19 cellular contexts compared by ENCODE assay signal in genomic region chr2:28282861-28283646, GRCh38.
"Had no signal": no experiment of that assay in that cellular context is flagged by ENCODE, and none has a peak within 500 bp of the region (broad histone marks: within the 10 kb centered on the region; RNA-seq: fewer than 3 reads in every experiment).

No MANE protein-coding gene starts in this region.

- H2AFZ ChIP-seq: parathyroid adenoma had no signal

- DNase-seq: activated CD4-positive, alpha-beta T cell treated with anti-CD3 and anti-CD28 coated beads for 4 hours; activated CD8-positive, alpha-beta memory T cell treated with anti-CD3 and anti-CD28 coated beads, Interleukin-2, amount 50 U/mL, for 4 hours; activated CD8-positive, alpha-beta T cell treated with anti-CD3 and anti-CD28 coated beads, Interleukin-2, amount 10 ng/mL, durations not matched to agents 7 days and 5 days; activated effector memory CD4-positive, alpha-beta T cell treated with anti-CD3 and anti-CD28 coated beads, Interleukin-2, amount 50 U/mL, for 16 hours; activated T-cell treated with anti-CD3 and anti-CD28 coated beads, Interleukin-2, amount 50 U/mL, for 48 hours; adrenal gland; central memory CD4-positive, alpha-beta T cell; colonic mucosa; head of caudate nucleus; lower lobe of right lung; mucosa of descending colon; naive thymus-derived CD4-positive, alpha-beta T cell; retina had no signal

- H3K9me3 ChIP-seq: adrenal gland, colonic mucosa, lower lobe of right lung, mucosa of descending colon, neutrophil, thoracic aorta had no signal

- H3K79me2 ChIP-seq: parathyroid adenoma had no signal

- ATAC-seq: activated CD8-positive, alpha-beta T cell treated with anti-CD3 and anti-CD28 coated beads, Interleukin-2, amount 10 ng/mL, durations not matched to agents 7 days and 5 days; mucosa of descending colon; naive thymus-derived CD4-positive, alpha-beta T cell; stimulated activated effector memory CD8-positive, alpha-beta T cell treated with anti-CD3 and anti-CD28 coated beads, Interleukin-12 subunit alpha, Interleukin-12 subunit beta, amount 100 ng/mL, for 72 hours; WTC11 had no signal

- H3K4me1 Mint-ChIP-seq: WTC11 had no signal

- H3K27me3 ChIP-seq: adrenal gland, colonic mucosa, neutrophil had no signal

- H3K27ac Mint-ChIP-seq: activated CD8-positive, alpha-beta T cell treated with anti-CD3 and anti-CD28 coated beads, Interleukin-2, amount 10 ng/mL, durations not matched to agents 7 days and 5 days; activated naive CD4-positive, alpha-beta T cell treated with anti-CD3 and anti-CD28 coated beads, Interleukin-2, amount 50 U/mL, for 24 hours had no signal

- H3K9ac ChIP-seq: parathyroid adenoma had no signal

- H3K36me3 Mint-ChIP-seq: WTC11 had no signal

- H3K4me3 ChIP-seq: adrenal gland, colonic mucosa, lower lobe of right lung, mucosa of descending colon, thoracic aorta had no signal

- H3K9me3 Mint-ChIP-seq: activated naive CD4-positive, alpha-beta T cell treated with anti-CD3 and anti-CD28 coated beads, Interleukin-2, amount 50 U/mL, for 24 hours; naive thymus-derived CD4-positive, alpha-beta T cell; stimulated activated effector memory CD8-positive, alpha-beta T cell treated with anti-CD3 and anti-CD28 coated beads, Interleukin-12 subunit alpha, Interleukin-12 subunit beta, amount 100 ng/mL, for 72 hours; WTC11 had no signal

- H3K4me1 ChIP-seq: colonic mucosa, lower lobe of right lung, parathyroid adenoma had no signal

- H3K27me3 Mint-ChIP-seq: activated naive CD4-positive, alpha-beta T cell treated with anti-CD3 and anti-CD28 coated beads, Interleukin-2, amount 50 U/mL, for 24 hours; naive thymus-derived CD4-positive, alpha-beta T cell had no signal

- H3K4me3 Mint-ChIP-seq: activated CD8-positive, alpha-beta T cell treated with anti-CD3 and anti-CD28 coated beads, Interleukin-2, amount 10 ng/mL, durations not matched to agents 7 days and 5 days; activated naive CD4-positive, alpha-beta T cell treated with anti-CD3 and anti-CD28 coated beads, Interleukin-2, amount 50 U/mL, for 24 hours; naive thymus-derived CD4-positive, alpha-beta T cell; stimulated activated effector memory CD8-positive, alpha-beta T cell treated with anti-CD3 and anti-CD28 coated beads, Interleukin-12 subunit alpha, Interleukin-12 subunit beta, amount 100 ng/mL, for 72 hours; WTC11 had no signal

- H3K36me3 ChIP-seq: adrenal gland, colonic mucosa, lower lobe of right lung, neutrophil, thoracic aorta had no signal

- H3K27ac ChIP-seq: adrenal gland, colonic mucosa, lower lobe of right lung, neutrophil, parathyroid adenoma, thoracic aorta had no signal
